ENCODE assay signal across 16 cellular contexts in the genomic region with DNA sequence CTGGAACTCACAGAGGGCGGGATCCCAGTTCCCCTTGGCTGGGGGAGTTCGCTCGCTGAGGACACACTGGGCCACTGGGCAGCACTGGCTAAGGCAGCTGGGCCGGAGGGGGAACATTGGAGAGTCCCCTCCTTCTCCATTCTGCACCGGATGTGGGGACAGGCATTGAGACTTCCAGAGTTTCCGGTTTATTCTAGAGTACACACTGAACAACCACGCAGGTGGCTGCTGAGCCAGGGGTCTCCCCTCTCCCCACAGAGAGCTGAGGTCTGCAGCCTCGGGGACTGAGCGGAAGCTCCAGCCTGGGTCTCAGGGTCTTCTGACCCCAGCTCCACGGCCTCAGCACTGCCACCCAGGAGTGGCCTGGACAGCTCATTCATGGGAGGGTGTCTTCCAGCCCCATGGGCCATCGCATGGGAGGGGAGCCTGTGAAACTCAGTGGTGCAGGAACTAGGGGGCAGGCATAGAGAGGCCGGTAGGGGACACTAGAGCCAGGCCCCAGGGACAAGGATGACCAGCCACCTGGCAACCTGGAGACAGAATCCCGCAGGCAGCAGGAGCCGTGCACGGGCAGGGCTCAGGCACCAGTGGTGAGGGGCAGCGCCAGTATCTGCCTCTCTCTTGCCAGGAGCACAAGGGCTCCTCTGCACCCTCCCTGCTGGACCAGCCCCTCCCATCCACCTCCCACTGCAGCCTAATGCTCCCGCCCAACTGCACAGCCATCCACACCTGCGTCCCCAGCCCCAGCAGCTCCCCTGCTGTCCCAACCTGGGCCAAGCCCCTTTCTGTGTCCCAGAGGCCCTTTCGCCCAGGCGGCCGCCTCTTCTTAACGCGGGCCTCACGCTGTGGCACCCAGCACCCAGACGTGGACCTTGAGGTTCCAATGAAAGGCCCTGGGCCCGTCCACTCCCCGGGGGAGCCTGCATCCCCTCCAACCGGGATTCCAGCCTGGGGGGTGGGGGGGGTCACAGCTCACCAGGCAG. TPM values are rescaled to one million over a fixed set of nuclear protein-coding genes. Genes with fewer than 3 reads are reported as not detected.
DNase-seq lines count a peak whose midpoint lies in the region; ATAC-seq, FAIRE-seq and TF ChIP-seq lines count a peak whose summit lies in the region.
"Had no signal": no experiment of that assay in that cellular context is flagged by ENCODE, and none has a peak within 500 bp of the region (broad histone marks: within the 10 kb centered on the region; RNA-seq: fewer than 3 reads in every experiment).

No MANE protein-coding gene starts in this region.

- WGBS in right cardiac atrium = 86% methylated on average over 28 of the region's 28 CpGs
- 90 to 94% methylated on average over 20 to 28 of the region's 28 CpGs for WGBS in GM23248 (ENCODE audit: low coverage in 1 of 2, low lambda C conversion rate in 2 of 2, missing lambda C conversion rate in 2 of 2), 2 experiments

- CTCF ChIA-PET in activated CD8-positive, alpha-beta T cell treated with anti-CD3 and anti-CD28 coated beads, Interleukin-2, amount 10 ng/mL, durations not matched to agents 7 days and 5 days (lab: Charles Lee) = no interaction called here
- CTCF ChIA-PET in activated CD8-positive, alpha-beta T cell treated with anti-CD3 and anti-CD28 coated beads for 36 hours (lab: Charles Lee) = no interaction called here

- H3K9me3 ChIP-seq in right cardiac atrium (ENCODE audit: control insufficient read depth, low read length) (no peaks in the 10 kb centered on the region), GM23248 (ENCODE audit: low read depth) (no peaks in the 10 kb centered on the region)

- H3K27ac ChIP-seq in right cardiac atrium (ENCODE audit: low read length) (no peak overlapping the region), GM23248 (no peak overlapping the region)

- H3F3A ChIP-seq in GM23248 (ENCODE audit: insufficient read depth) = no peaks in the 10 kb centered on the region

- intact Hi-C loops in activated CD8-positive, alpha-beta T cell treated with anti-CD3 and anti-CD28 coated beads for 36 hours (cut with micrococcal nuclease) = no loop called here
- intact Hi-C loops in right cardiac atrium (cut with DNase I) (no loop called here), posterior vena cava (cut with DNase I) (no loop called here)

- no peak for DNase-seq in activated CD8-positive, alpha-beta T cell treated with anti-CD3 and anti-CD28 coated beads, Interleukin-2, amount 10 ng/mL, durations not matched to agents 7 days and 5 days
- DNase-seq in activated CD8-positive, alpha-beta T cell treated with anti-CD3 and anti-CD28 coated beads for 36 hours = no peak
- peak; percentile 49 for DNase-seq in Jurkat, Clone E6-1 (ENCODE audit: low read depth, low spot score)
- DNase-seq in right cardiac atrium = peak in 2 of 3 donors; percentile 10 to 24
- DNase-seq in posterior vena cava (ENCODE audit: low spot score) = peak; percentile 79
- DNase-seq in epidermal melanocyte (ENCODE audit: insufficient read length, low spot score) = no peak
- DNase-seq in GM23248 = no peak
- DNase-seq in frontal cortex (ENCODE audit: low spot score in 2 of 2) = no peak
- DNase-seq: activated CD8-positive, alpha-beta memory T cell treated with anti-CD3 and anti-CD28 coated beads, Interleukin-2, amount 50 U/mL, for 48 hours; CD4-positive, alpha-beta memory T cell; DMS79; naive B cell; NCI-H146 had no signal

- H4K20me1 ChIP-seq in GM23248 (ENCODE audit: insufficient read depth) = no peaks in the 10 kb centered on the region

- peaks cover 18% of the 10 kb centered on the region for H3K4me1 Mint-ChIP-seq in activated CD8-positive, alpha-beta T cell treated with anti-CD3 and anti-CD28 coated beads, Interleukin-2, amount 10 ng/mL, durations not matched to agents 7 days and 5 days (ENCODE audit: low read depth)
- H3K4me1 Mint-ChIP-seq in activated CD8-positive, alpha-beta T cell treated with anti-CD3 and anti-CD28 coated beads for 36 hours (ENCODE audit: low read depth) = peaks cover 6% of the 10 kb centered on the region
- H3K4me1 Mint-ChIP-seq: naive B cell had no signal

- no peaks in the 10 kb centered on the region for H3K36me3 Mint-ChIP-seq in activated CD8-positive, alpha-beta T cell treated with anti-CD3 and anti-CD28 coated beads, Interleukin-2, amount 10 ng/mL, durations not matched to agents 7 days and 5 days (ENCODE audit: low read depth)
- no peaks in the 10 kb centered on the region for H3K36me3 Mint-ChIP-seq in activated CD8-positive, alpha-beta T cell treated with anti-CD3 and anti-CD28 coated beads for 36 hours (ENCODE audit: low read depth)
- H3K36me3 Mint-ChIP-seq: CD4-positive, alpha-beta memory T cell; naive B cell had no signal

- in situ Hi-C loops in GM23248 (cut with MboI) = no loop called here

- H3K27ac Mint-ChIP-seq in activated CD8-positive, alpha-beta T cell treated with anti-CD3 and anti-CD28 coated beads, Interleukin-2, amount 10 ng/mL, durations not matched to agents 7 days and 5 days = peak overlapping the region; percentile 39
- H3K27ac Mint-ChIP-seq in activated CD8-positive, alpha-beta T cell treated with anti-CD3 and anti-CD28 coated beads for 36 hours = no peak overlapping the region
- H3K27ac Mint-ChIP-seq: CD4-positive, alpha-beta memory T cell had no signal

- H3K9me2 ChIP-seq in GM23248 (ENCODE audit: insufficient read depth) = no peaks in the 10 kb centered on the region

- H3K4me1 ChIP-seq in right cardiac atrium (ENCODE audit: control insufficient read depth, insufficient read depth, low read length) (no peaks in the 10 kb centered on the region), GM23248 (ENCODE audit: insufficient read depth) (peaks cover 12% of the 10 kb centered on the region)

- no peak for ATAC-seq in activated CD8-positive, alpha-beta T cell treated with anti-CD3 and anti-CD28 coated beads, Interleukin-2, amount 10 ng/mL, durations not matched to agents 7 days and 5 days
- no peak for ATAC-seq in activated CD8-positive, alpha-beta T cell treated with anti-CD3 and anti-CD28 coated beads for 36 hours
- no peak for ATAC-seq in right cardiac atrium

- no peak overlapping the region for H3K4me2 ChIP-seq in GM23248 (ENCODE audit: unreplicated experiment)

- no peaks in the 10 kb centered on the region for H3K79me2 ChIP-seq in GM23248 (ENCODE audit: insufficient read depth)

- no peaks in the 10 kb centered on the region for H3K27me3 Mint-ChIP-seq in activated CD8-positive, alpha-beta T cell treated with anti-CD3 and anti-CD28 coated beads, Interleukin-2, amount 10 ng/mL, durations not matched to agents 7 days and 5 days (ENCODE audit: low read depth)
- H3K27me3 Mint-ChIP-seq in activated CD8-positive, alpha-beta T cell treated with anti-CD3 and anti-CD28 coated beads for 36 hours = no peaks in the 10 kb centered on the region
- H3K27me3 Mint-ChIP-seq: naive B cell had no signal

- H3K9ac ChIP-seq in GM23248 = no peak overlapping the region

- H3K36me3 ChIP-seq in GM23248 (ENCODE audit: low read depth) = no peaks in the 10 kb centered on the region

- TF ChIP-seq CTCF in activated CD8-positive, alpha-beta T cell treated with anti-CD3 and anti-CD28 coated beads for 36 hours (IDR thresholded peaks at IDR 0.05) = no peak

- POLR2A ChIA-PET in activated CD8-positive, alpha-beta T cell treated with anti-CD3 and anti-CD28 coated beads, Interleukin-2, amount 10 ng/mL, durations not matched to agents 7 days and 5 days (lab: Charles Lee) = no interaction called here
- POLR2A ChIA-PET in activated CD8-positive, alpha-beta T cell treated with anti-CD3 and anti-CD28 coated beads for 36 hours (lab: Charles Lee) = interaction anchor here (0.6 to 0.9 kb wide), 2 partner anchors 22 to 166 kb away, joined by 3 read pairs; no protein-coding TSS in a partner anchor

- H2AFZ ChIP-seq in GM23248 = no peak overlapping the region

- no peaks in the 10 kb centered on the region for H3K9me3 Mint-ChIP-seq in activated CD8-positive, alpha-beta T cell treated with anti-CD3 and anti-CD28 coated beads, Interleukin-2, amount 10 ng/mL, durations not matched to agents 7 days and 5 days (ENCODE audit: insufficient read depth)
- no peaks in the 10 kb centered on the region for H3K9me3 Mint-ChIP-seq in activated CD8-positive, alpha-beta T cell treated with anti-CD3 and anti-CD28 coated beads for 36 hours
- H3K9me3 Mint-ChIP-seq: naive B cell had no signal

- no peaks in the 10 kb centered on the region for H3K27me3 ChIP-seq in right cardiac atrium (ENCODE audit: control insufficient read depth, insufficient read depth)
- H3K27me3 ChIP-seq in GM23248 (replicated peaks; ENCODE audit: insufficient read depth) = no peaks in the 10 kb centered on the region

- H3K4me3 Mint-ChIP-seq in activated CD8-positive, alpha-beta T cell treated with anti-CD3 and anti-CD28 coated beads, Interleukin-2, amount 10 ng/mL, durations not matched to agents 7 days and 5 days = no peak overlapping the region
- H3K4me3 Mint-ChIP-seq in activated CD8-positive, alpha-beta T cell treated with anti-CD3 and anti-CD28 coated beads for 36 hours = no peak overlapping the region
- H3K4me3 Mint-ChIP-seq: naive B cell had no signal

- FAIRE-seq in frontal cortex (lab: Jason Lieb, UNC) = no peak
- FAIRE-seq: colon, urothelium cell line had no signal

- H3K4me3 ChIP-seq in Jurkat, Clone E6-1 (ENCODE audit: low read length) = no peak overlapping the region
- no peak overlapping the region for H3K4me3 ChIP-seq in right cardiac atrium (ENCODE audit: low read length)
- H3K4me3 ChIP-seq in GM23248 = no peak overlapping the region
- H3K4me3 ChIP-seq: lung had no signal

RNA-seq across cellular contexts. Expression of gene GPC1, which starts 45.1 kb away (rescaled TPM):
- 1 to 10 TPM; 4.4 to 5.7 TPM for total RNA-seq in activated CD8-positive, alpha-beta T cell treated with anti-CD3 and anti-CD28 coated beads, Interleukin-2, amount 10 ng/mL, durations not matched to agents 7 days and 5 days
- 1 to 10 TPM in 1 of 2 experiments, under 1 TPM in 1; 0.83 to 1.2 TPM for total RNA-seq in activated CD8-positive, alpha-beta T cell treated with anti-CD3 and anti-CD28 coated beads for 36 hours
- polyA plus RNA-seq in Jurkat, Clone E6-1 (2012; ENCODE audit: insufficient read depth, insufficient read length) = 6.3 TPM
- total RNA-seq in right cardiac atrium (100 to 1,000 TPM in 2 of 4 donors, 10 to 100 TPM in 2; 75.8 to 107 (median 94.8) TPM), posterior vena cava (10 to 100 TPM; 69.5 to 83.1 TPM), frontal cortex (38.7 TPM)
- polyA plus RNA-seq in right cardiac atrium (118 TPM), GM23248 (2016; fragmentation: Nextera tagmentation; extraction: Ambion mirVana) (66.4 and 71.6 TPM in 2 replicates)
- 88.2 and 101 TPM in 2 replicates for total RNA-seq in GM23248 (2014; rRNA removed; shearing (Covaris generic))

Comparison
In these comparisons a context has a peak if more than half of its experiments do, and no peak if none do; other contexts are left out.
1. DNase-seq: peak in Jurkat, Clone E6-1 (single experiment), right cardiac atrium (2 of 3) and posterior vena cava (single experiment); none in activated CD8-positive, alpha-beta T cell treated with anti-CD3 and anti-CD28 coated beads, Interleukin-2, amount 10 ng/mL, durations not matched to agents 7 days and 5 days (single experiment), activated CD8-positive, alpha-beta T cell treated with anti-CD3 and anti-CD28 coated beads for 36 hours (single experiment), epidermal melanocyte (single experiment), GM23248 (single experiment) and frontal cortex (0 of 2).